In the genomic region with DNA sequence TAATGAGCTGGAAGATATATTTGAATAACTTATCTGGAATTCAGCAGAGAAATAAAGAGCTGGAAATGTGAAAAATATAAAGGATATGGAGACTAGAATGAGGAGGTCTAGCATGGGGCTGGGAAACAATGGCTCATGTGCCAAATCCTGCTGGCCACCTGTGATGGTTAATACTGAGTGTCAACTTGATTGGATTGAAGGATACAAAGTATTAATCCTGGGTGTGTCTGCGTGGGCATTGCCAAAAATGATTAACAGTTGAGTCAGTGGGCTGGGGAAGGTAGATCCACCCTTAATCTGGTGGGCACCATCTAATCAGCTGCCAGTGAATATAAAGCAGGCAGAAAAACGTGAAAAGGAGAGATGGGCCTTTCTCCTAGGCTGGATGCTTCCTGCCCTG, we compare ENCODE assay signal across 13 cellular contexts. TPM values are rescaled to one million over a fixed set of nuclear protein-coding genes. Genes with fewer than 3 reads are reported as not detected.
"Had no signal": no experiment of that assay in that cellular context is flagged by ENCODE, and none has a peak within 500 bp of the region (broad histone marks: within the 10 kb centered on the region; RNA-seq: fewer than 3 reads in every experiment).

No MANE protein-coding gene starts in this region.

RNA-seq across cellular contexts. Expression of gene SIM2, which starts 26.6 kb away (rescaled TPM):
- total RNA-seq: naive thymus-derived CD8-positive, alpha-beta T cell; natural killer cell; neural crest cell; occipital lobe; posterior vena cava; right atrium auricular region; right cardiac atrium; right lobe of liver; sciatic nerve; sigmoid colon; smooth muscle cell; spleen had no signal
- polyA plus RNA-seq: neural cell, right cardiac atrium, spleen had no signal
